8 cellular contexts compared by ENCODE assay signal in genomic region chr15:40104296-40104864, GRCh38. TPM values are rescaled to one million over a fixed set of nuclear protein-coding genes. Genes with fewer than 3 reads are reported as not detected.
DNase-seq lines count a peak whose midpoint lies in the region; ATAC-seq and TF ChIP-seq lines count a peak whose summit lies in the region.

No MANE protein-coding gene starts in this region.

- no peaks in the 10 kb centered on the region for H3K9me2 ChIP-seq in PC-3 (replicated peaks; ENCODE audit: low read length)

- H4K20me1 ChIP-seq in PC-3 (ENCODE audit: low read length), result no peaks in the 10 kb centered on the region

- WGBS in esophagus squamous epithelium, 2 donors, result 16 to 32% methylated on average over 6 of the region's 8 CpGs

- peaks cover 78% of the 10 kb centered on the region for H3K36me3 Mint-ChIP-seq in stimulated activated memory B cell treated with anti-CD40 and anti-IgM and Interleukin-4, amounts not matched to agents 10 μg/mL and 1 μg/mL and 100 μg/mL, for 72 hours

- intact Hi-C loops in PC-3 (cut with micrococcal nuclease), result no loop called here
- intact Hi-C loops in esophagus squamous epithelium (cut with DNase I), result loop anchor here (5.0 kb wide), 1 partner anchor 57 kb away; no protein-coding TSS in a partner anchor

- H3K27ac Mint-ChIP-seq in stimulated activated memory B cell treated with anti-CD40 and anti-IgM and Interleukin-4, amounts not matched to agents 10 μg/mL and 1 μg/mL and 100 μg/mL, for 72 hours, result peak overlapping the region; percentile 91

- no peaks in the 10 kb centered on the region for H3K9me3 Mint-ChIP-seq in stimulated activated memory B cell treated with anti-CD40 and anti-IgM and Interleukin-4, amounts not matched to agents 10 μg/mL and 1 μg/mL and 100 μg/mL, for 72 hours

- H3K4me3 Mint-ChIP-seq in stimulated activated memory B cell treated with anti-CD40 and anti-IgM and Interleukin-4, amounts not matched to agents 10 μg/mL and 1 μg/mL and 100 μg/mL, for 72 hours, result peak overlapping the region; percentile 81

- TF ChIP-seq CTCF in PC-3 (conservative IDR thresholded peaks at IDR 0.05; ENCODE audit: low read depth, low read length), result no peak
- no peak for TF ChIP-seq CTCF in esophagus squamous epithelium (IDR thresholded peaks at IDR 0.05)

- peaks cover 12% of the 10 kb centered on the region for H3F3A ChIP-seq in PC-3 (ENCODE audit: low read length, unreplicated experiment)

- no peaks in the 10 kb centered on the region for H3K79me2 ChIP-seq in PC-3 (ENCODE audit: low read length)

- peak overlapping the region; percentile 14; the same call in 1 of the 2 replicates for H3K4me3 ChIP-seq in PC-3 (ENCODE audit: low read length)
- H3K4me3 ChIP-seq in esophagus squamous epithelium, result peak overlapping the region in 2 of 4 donors; percentile 1 to 17

- H3K36me3 ChIP-seq in PC-3 (ENCODE audit: low read depth, low read length) (no peaks in the 10 kb centered on the region), esophagus squamous epithelium (no peaks in the 10 kb centered on the region)

- H3K27me3 ChIP-seq in PC-3 (ENCODE audit: low read length) (no peaks in the 10 kb centered on the region), esophagus squamous epithelium (peaks cover 0 to 14% (median 0%) of the 10 kb centered on the region in 4 donors)

- DNase-seq in NCI-H446 (lab: John Stamatoyannopoulos, UW), result peak; percentile 40 to 68
- DNase-seq in NCI-H446 treated with DMSO at 0.1 percent for 48 hours (lab: John Stamatoyannopoulos, UW), result no peak
- DNase-seq in PC-3, result no peak
- no peak for DNase-seq in esophagus squamous epithelium (lab: John Stamatoyannopoulos, UW)
- DNase-seq in Ammon's horn (ENCODE audit: low spot score), result no peak
- DNase-seq in stimulated activated naive CD4-positive, alpha-beta T cell (lab: John Stamatoyannopoulos, UW), result no peak
- DNase-seq in ureter (ENCODE audit: low spot score), result no peak

- H3K4me2 ChIP-seq in PC-3 (ENCODE audit: low read length), result peak overlapping the region; percentile 84

- ATAC-seq in PC-3, result no peak
- ATAC-seq in stimulated activated memory B cell treated with anti-CD40 and anti-IgM and Interleukin-4, amounts not matched to agents 10 μg/mL and 1 μg/mL and 100 μg/mL, for 72 hours, result no peak

- H3K27me3 Mint-ChIP-seq in stimulated activated memory B cell treated with anti-CD40 and anti-IgM and Interleukin-4, amounts not matched to agents 10 μg/mL and 1 μg/mL and 100 μg/mL, for 72 hours, result no peaks in the 10 kb centered on the region

- CTCF ChIA-PET in PC-3 (lab: Charles Lee), result interaction anchor here (0.6 to 4.0 kb wide), 4 partner anchors 11 to 171 kb away, joined by 3 to 57 read pairs (median 4); no protein-coding TSS in a partner anchor

- H3K4me1 ChIP-seq in PC-3 (ENCODE audit: insufficient read depth, low read length) (peaks cover 90% of the 10 kb centered on the region), esophagus squamous epithelium (peaks cover 74 to 96% (median 86%) of the 10 kb centered on the region in 3 donors)

- POLR2A ChIA-PET in PC-3 (lab: Charles Lee; ENCODE audit: unreplicated experiment), result interaction anchor here (0.7 kb wide), 1 partner anchor 171 kb away, joined by 7 read pairs; the partner anchor contains the start of gene EIF2AK4

- peaks cover 86% of the 10 kb centered on the region for H3K4me1 Mint-ChIP-seq in stimulated activated memory B cell treated with anti-CD40 and anti-IgM and Interleukin-4, amounts not matched to agents 10 μg/mL and 1 μg/mL and 100 μg/mL, for 72 hours

- H3K27ac ChIP-seq in PC-3 (ENCODE audit: low read length), result peak overlapping the region; percentile 70; the same call in 1 of the 2 replicates
- H3K27ac ChIP-seq in esophagus squamous epithelium, result peak overlapping the region; percentile 72 to 93 (median 88)

- no peaks in the 10 kb centered on the region for H3K9me3 ChIP-seq in PC-3 (ENCODE audit: low read length)
- no peaks in the 10 kb centered on the region for H3K9me3 ChIP-seq in esophagus squamous epithelium

- H3K9ac ChIP-seq in PC-3 (ENCODE audit: low read length), result no peak overlapping the region

- TF ChIP-seq POLR2A in esophagus squamous epithelium (IDR thresholded peaks at IDR 0.05), result no peak

- no TSS peak for BruUV-seq in PC-3 (replicated peaks; lab: Mats Ljungman, UMichigan)

- no peak overlapping the region for H2AFZ ChIP-seq in PC-3 (ENCODE audit: low read length)

RNA-seq across cellular contexts. Expression of gene BMF, which starts 4.3 kb away (rescaled TPM):
- total RNA-seq in PC-3 (2014; rRNA removed), result 0.95 and 5.2 TPM in 2 replicates
- 1 to 10 TPM in 2 of 4 donors, under 1 TPM in 2; 0.31 to 4.4 (median 1.4) TPM for total RNA-seq in esophagus squamous epithelium
- total RNA-seq in ureter, result 8.3 TPM

RNA-seq across cellular contexts. Expression of gene BUB1B, which starts 56.5 kb away (rescaled TPM):
- 73.0 and 96.4 TPM in 2 replicates for total RNA-seq in PC-3 (2014; rRNA removed)
- total RNA-seq in esophagus squamous epithelium, result 10 to 100 TPM in 1 of 4 donors, 1 to 10 TPM in 3; 4.1 to 22.3 (median 7.4) TPM
- 1.9 TPM for total RNA-seq in ureter

Comparison
In these comparisons a context has a peak if more than half of its experiments do, and no peak if none do; other contexts are left out.
1. DNase-seq: peak in NCI-H446 (2 of 2); none in NCI-H446 treated with DMSO at 0.1 percent for 48 hours (single experiment), PC-3 (single experiment), esophagus squamous epithelium (single experiment), Ammon's horn (single experiment), stimulated activated naive CD4-positive, alpha-beta T cell (0 of 6) and ureter (single experiment).